ENCODE assay signal across 14 cellular contexts in the genomic region with DNA sequence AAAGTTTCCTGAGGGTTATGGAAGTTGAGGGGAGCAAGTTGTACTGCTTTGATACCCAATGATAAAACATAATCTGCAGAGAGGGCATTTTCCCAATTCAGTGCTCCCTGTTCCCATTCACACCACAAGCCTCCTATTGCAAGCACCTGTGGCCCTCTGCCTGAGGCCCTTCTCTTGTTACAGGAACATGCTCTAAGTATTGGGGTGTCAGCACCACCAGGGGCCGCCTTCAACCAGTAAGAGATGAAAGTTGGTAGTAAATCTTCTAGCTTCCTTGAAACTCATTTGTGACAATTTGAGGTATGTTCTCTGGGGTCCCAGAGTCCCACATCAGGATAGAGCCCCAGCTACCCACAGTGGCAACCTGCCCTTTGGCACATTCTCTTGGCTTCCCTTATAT.
A peak's percentile ranks its signal among the peaks of the same experiment; 100 is the strongest.
DNase-seq lines count a peak whose midpoint lies in the region; ATAC-seq and TF ChIP-seq lines count a peak whose summit lies in the region.
"Had no signal": no experiment of that assay in that cellular context is flagged by ENCODE, and none has a peak within 500 bp of the region (broad histone marks: within the 10 kb centered on the region; RNA-seq: fewer than 3 reads in every experiment).

No MANE protein-coding gene starts in this region.

- no peaks in the 10 kb centered on the region for H3K4me1 Mint-ChIP-seq in osteocyte (ENCODE audit: unreplicated experiment)
- H3K4me1 Mint-ChIP-seq: central memory CD8-positive, alpha-beta T cell had no signal

- no peaks in the 10 kb centered on the region for H3K9me3 Mint-ChIP-seq in osteocyte (ENCODE audit: unreplicated experiment)
- H3K9me3 Mint-ChIP-seq: activated CD4-positive, alpha-beta memory T cell treated with anti-CD3 and anti-CD28 coated beads for 36 hours; central memory CD8-positive, alpha-beta T cell had no signal

- 0 out of 2 replicates have a peak, but pooled peaks have one; percentile 11 for TF ChIP-seq RAD21 in HCT116 (IDR thresholded peaks at IDR 0.05; ENCODE audit: low read depth)

- POLR2A ChIA-PET in HCT116 (lab: Charles Lee) = no interaction called here

- RAD21 ChIA-PET in HCT116 (lab: Charles Lee; ENCODE audit: low non-redundant PET in 1 of 2, low total read pairs in 2 of 2, uncharacterized antibody in 2 of 2, unreplicated experiment in 2 of 2) = no interaction called here

- no peak overlapping the region for H3K4me3 Mint-ChIP-seq in osteocyte (ENCODE audit: unreplicated experiment)
- H3K4me3 Mint-ChIP-seq: activated CD4-positive, alpha-beta memory T cell treated with anti-CD3 and anti-CD28 coated beads for 36 hours; activated naive CD8-positive, alpha-beta T cell; central memory CD8-positive, alpha-beta T cell had no signal

- DNase-seq in GM10266 (ENCODE audit: extremely low spot score) (no peak), HCT116 (ENCODE audit: low read depth, low spot score) (no peak), osteocyte (ENCODE audit: extremely low spot score, unreplicated experiment) (no peak), NCI-H526 treated with DMSO at 0.1 percent for 48 hours (lab: John Stamatoyannopoulos, UW) (no peak)
- no peak for DNase-seq in activated CD4-positive, CD25-positive, alpha-beta regulatory T cell treated with anti-CD3 and anti-CD28 coated beads, Interleukin-2, amount 50 U/mL, for 72 hours
- no peak for DNase-seq in activated CD8-positive, alpha-beta memory T cell treated with anti-CD3 and anti-CD28 coated beads, Interleukin-2, amount 50 U/mL, for 4 hours
- DNase-seq: activated CD4-positive, alpha-beta memory T cell treated with anti-CD3 and anti-CD28 coated beads for 36 hours; NCI-H1048; RPMI8226 had no signal

- intact Hi-C loops in HCT116 (cut with micrococcal nuclease) = no loop called here

- H3K79me2 ChIP-seq in HCT116 (ENCODE audit: insufficient read depth, low read length) = no peaks in the 10 kb centered on the region

- H3K36me3 ChIP-seq in HCT116 (ENCODE audit: control insufficient read depth in 1 of 2, insufficient read depth in 2 of 2, low read length in 2 of 2) = no peaks in the 10 kb centered on the region

- no peaks in the 10 kb centered on the region for H3K36me3 Mint-ChIP-seq in osteocyte (ENCODE audit: unreplicated experiment)
- H3K36me3 Mint-ChIP-seq: activated CD4-positive, alpha-beta memory T cell treated with anti-CD3 and anti-CD28 coated beads for 36 hours; activated naive CD8-positive, alpha-beta T cell had no signal

- no peaks in the 10 kb centered on the region for H3K9me3 ChIP-seq in HCT116 (ENCODE audit: control insufficient read depth in 1 of 2, insufficient read depth in 1 of 2, low read depth in 1 of 2, low read length in 2 of 2)

- peaks cover 6% of the 10 kb centered on the region for H3K27me3 Mint-ChIP-seq in osteocyte (ENCODE audit: unreplicated experiment)

- H3K4me3 ChIP-seq in HCT116 (replicated peaks in 1 of 2; ENCODE audit: low read depth in 1 of 2, low read length in 2 of 2) = no peak overlapping the region

- H3K27ac Mint-ChIP-seq in osteocyte (ENCODE audit: unreplicated experiment) = no peak overlapping the region
- H3K27ac Mint-ChIP-seq: activated CD4-positive, alpha-beta memory T cell treated with anti-CD3 and anti-CD28 coated beads for 36 hours; activated naive CD8-positive, alpha-beta T cell had no signal

- no peaks in the 10 kb centered on the region for H4K20me1 ChIP-seq in HCT116 (ENCODE audit: insufficient read depth)

- H3K9me2 ChIP-seq in HCT116 (ENCODE audit: insufficient read depth) = no peaks in the 10 kb centered on the region

- no peak overlapping the region for H3K4me2 ChIP-seq in HCT116 (ENCODE audit: low read length)

- ATAC-seq in GM19025 (IDR thresholded peaks at IDR 0.05; ENCODE audit: low read depth, unreplicated experiment) = peak; percentile 83
- no peak for ATAC-seq in HCT116
- ATAC-seq in HG03457 (IDR thresholded peaks at IDR 0.05; ENCODE audit: unreplicated experiment) = peak; percentile 78

- H2AFZ ChIP-seq in HCT116 (ENCODE audit: low read depth, low read length, poor library complexity, severe bottlenecking) = no peak overlapping the region

- H3K27ac ChIP-seq in HCT116 (ENCODE audit: low read depth, low read length) = no peak overlapping the region
- H3K27ac ChIP-seq: epithelial cell of prostate had no signal

- BruUV-seq in HCT116 (replicated peaks; lab: Mats Ljungman, UMichigan) = no TSS peak

- no peak overlapping the region for H3K9ac ChIP-seq in HCT116 (ENCODE audit: low read length)

- no peaks in the 10 kb centered on the region for H3K4me1 ChIP-seq in HCT116 (ENCODE audit: control insufficient read depth in 1 of 2, insufficient read depth in 2 of 2, low read length in 2 of 2)

- TF ChIP-seq CTCF in GM10266 (IDR thresholded peaks at IDR 0.05; ENCODE audit: control insufficient read depth, insufficient read depth, low read depth, missing control alignments) = peak; percentile 38
- no peak for TF ChIP-seq CTCF in HCT116 (IDR thresholded peaks at IDR 0.05 in 2 of 3, conservative IDR thresholded peaks at IDR 0.05 in 1 of 3; ENCODE audit: borderline replicate concordance in 1 of 3, insufficient read depth in 1 of 3, low read depth in 2 of 3, low read length in 2 of 3)
- no peak for TF ChIP-seq CTCF in osteocyte (IDR thresholded peaks at IDR 0.05)

- TF ChIP-seq POLR2A in HCT116 (IDR thresholded peaks at IDR 0.05; ENCODE audit: borderline replicate concordance, extremely low read depth, insufficient read depth, insufficient read length) = no peak

- CTCF ChIA-PET in HCT116 (lab: Charles Lee) = no interaction called here

- H3K27me3 ChIP-seq in HCT116 (ENCODE audit: insufficient read depth, low read length) = no peaks in the 10 kb centered on the region

TF ChIP-seq in HCT116, 20 proteins besides CTCF, POLR2A, EP300 and RAD21:
- TF ChIP-seq SIN3A (IDR thresholded peaks at IDR 0.05; ENCODE audit: low read depth) (no peak), SRF (IDR thresholded peaks at IDR 0.05; ENCODE audit: low read depth) (no peak), EZH2phosphoT487 (IDR thresholded peaks at IDR 0.05; ENCODE audit: borderline replicate concordance) (no peak), CBX3 (IDR thresholded peaks at IDR 0.05; ENCODE audit: low read depth) (no peak), EGR1 (IDR thresholded peaks at IDR 0.05; ENCODE audit: low read depth) (no peak), YY1 (IDR thresholded peaks at IDR 0.05; ENCODE audit: extremely low read depth, insufficient replicate concordance, low read depth, low read length) (no peak), SP1 (IDR thresholded peaks at IDR 0.05; ENCODE audit: low read depth) (no peak), TCF7L2 (IDR thresholded peaks at IDR 0.05; ENCODE audit: borderline replicate concordance, extremely low read depth, insufficient read depth, insufficient read length) (no peak), ZNF274 (IDR thresholded peaks at IDR 0.05; ENCODE audit: low read depth, low read length) (no peak), POLR2AphosphoS5 (IDR thresholded peaks at IDR 0.05; ENCODE audit: low read depth, low read length) (no peak)
- TF ChIP-seq, protein P1, sequence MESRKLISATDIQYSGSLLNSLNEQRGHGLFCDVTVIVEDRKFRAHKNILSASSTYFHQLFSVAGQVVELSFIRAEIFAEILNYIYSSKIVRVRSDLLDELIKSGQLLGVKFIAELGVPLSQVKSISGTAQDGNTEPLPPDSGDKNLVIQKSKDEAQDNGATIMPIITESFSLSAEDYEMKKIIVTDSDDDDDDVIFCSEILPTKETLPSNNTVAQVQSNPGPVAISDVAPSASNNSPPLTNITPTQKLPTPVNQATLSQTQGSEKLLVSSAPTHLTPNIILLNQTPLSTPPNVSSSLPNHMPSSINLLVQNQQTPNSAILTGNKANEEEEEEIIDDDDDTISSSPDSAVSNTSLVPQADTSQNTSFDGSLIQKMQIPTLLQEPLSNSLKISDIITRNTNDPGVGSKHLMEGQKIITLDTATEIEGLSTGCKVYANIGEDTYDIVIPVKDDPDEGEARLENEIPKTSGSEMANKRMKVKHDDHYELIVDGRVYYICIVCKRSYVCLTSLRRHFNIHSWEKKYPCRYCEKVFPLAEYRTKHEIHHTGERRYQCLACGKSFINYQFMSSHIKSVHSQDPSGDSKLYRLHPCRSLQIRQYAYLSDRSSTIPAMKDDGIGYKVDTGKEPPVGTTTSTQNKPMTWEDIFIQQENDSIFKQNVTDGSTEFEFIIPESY (IDR thresholded peaks at IDR 0.05; ENCODE audit: extremely low read depth, insufficient replicate concordance, low read length) = no peak
- TF ChIP-seq, protein P2, sequence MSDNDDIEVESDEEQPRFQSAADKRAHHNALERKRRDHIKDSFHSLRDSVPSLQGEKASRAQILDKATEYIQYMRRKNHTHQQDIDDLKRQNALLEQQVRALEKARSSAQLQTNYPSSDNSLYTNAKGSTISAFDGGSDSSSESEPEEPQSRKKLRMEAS (IDR thresholded peaks at IDR 0.05) = no peak
